21 cellular contexts compared by ENCODE assay signal in the genomic region with DNA sequence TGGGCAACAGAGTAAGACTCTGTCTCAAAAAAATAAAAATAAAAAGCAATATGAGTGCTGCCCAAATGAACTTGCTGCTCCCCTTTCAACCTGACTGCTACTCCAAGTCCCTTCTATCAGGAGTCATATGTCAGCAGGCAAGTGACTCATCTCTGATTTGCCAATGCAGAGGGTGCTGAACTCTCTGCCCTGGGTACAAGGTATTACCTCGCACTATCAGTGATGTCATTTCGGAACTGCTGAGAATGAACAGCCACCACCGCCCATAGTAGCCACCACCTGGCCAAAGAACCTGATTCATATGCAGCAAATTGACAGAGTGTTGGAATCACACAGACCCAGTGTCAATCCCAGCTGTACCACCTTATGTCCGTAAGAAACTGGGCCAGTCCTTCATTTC. TPM values are rescaled to one million over a fixed set of nuclear protein-coding genes. Genes with fewer than 3 reads are reported as not detected.
DNase-seq lines count a peak whose midpoint lies in the region; ATAC-seq and TF ChIP-seq lines count a peak whose summit lies in the region.
"Had no signal": no experiment of that assay in that cellular context is flagged by ENCODE, and none has a peak within 500 bp of the region (broad histone marks: within the 10 kb centered on the region; RNA-seq: fewer than 3 reads in every experiment).

No MANE protein-coding gene starts in this region.

- no peak overlapping the region for H3K27ac ChIP-seq in brain microvascular endothelial cell
- H3K27ac ChIP-seq: upper lobe of left lung had no signal

- no peaks in the 10 kb centered on the region for H3K36me3 Mint-ChIP-seq in activated CD8-positive, alpha-beta T cell treated with anti-CD3 and anti-CD28 coated beads for 36 hours (ENCODE audit: low read depth)
- H3K36me3 Mint-ChIP-seq in activated CD8-positive, alpha-beta T cell treated with anti-CD3 and anti-CD28 coated beads, Interleukin-2, amount 10 ng/mL, durations not matched to agents 7 days and 5 days (ENCODE audit: low read depth), result no peaks in the 10 kb centered on the region
- no peaks in the 10 kb centered on the region for H3K36me3 Mint-ChIP-seq in stimulated activated effector memory CD8-positive, alpha-beta T cell treated with anti-CD3 and anti-CD28 coated beads, Interleukin-12 subunit alpha, Interleukin-12 subunit beta, amount 100 ng/mL, for 72 hours
- peaks cover 3% of the 10 kb centered on the region for H3K36me3 Mint-ChIP-seq in endothelial cell (ENCODE audit: low read depth, unreplicated experiment)
- H3K36me3 Mint-ChIP-seq: T-cell had no signal

- TF ChIP-seq CTCF in activated CD8-positive, alpha-beta T cell treated with anti-CD3 and anti-CD28 coated beads for 36 hours (IDR thresholded peaks at IDR 0.05), result no peak
- TF ChIP-seq CTCF in fibroblast of mammary gland (conservative IDR thresholded peaks at IDR 0.05; ENCODE audit: control insufficient read depth, insufficient read depth, low read depth, low read length) (no peak), endothelial cell (IDR thresholded peaks at IDR 0.05; ENCODE audit: unreplicated experiment) (no peak), brain microvascular endothelial cell (IDR thresholded peaks at IDR 0.05; ENCODE audit: low read depth, low read length, missing control alignments) (no peak)

- in situ Hi-C loops in brain microvascular endothelial cell (cut with HindIII; ENCODE audit: low pct_ligation_motif_present, low sequenced_read_pairs), result no loop called here

- H3K4me3 ChIP-seq in fibroblast of mammary gland (ENCODE audit: control insufficient read depth, low read depth, low read length) (no peak overlapping the region), brain microvascular endothelial cell (ENCODE audit: low read depth, low read length) (no peak overlapping the region)
- H3K4me3 ChIP-seq: GM23338, upper lobe of left lung had no signal

- intact Hi-C loops in activated CD8-positive, alpha-beta T cell treated with anti-CD3 and anti-CD28 coated beads for 36 hours (cut with micrococcal nuclease), result loop anchor here (5.0 kb wide), 1 partner anchor 50 kb away; no protein-coding TSS in a partner anchor

- H3K4me1 Mint-ChIP-seq in activated CD8-positive, alpha-beta T cell treated with anti-CD3 and anti-CD28 coated beads for 36 hours (ENCODE audit: low read depth), result peaks cover 13% of the 10 kb centered on the region
- H3K4me1 Mint-ChIP-seq in activated CD8-positive, alpha-beta T cell treated with anti-CD3 and anti-CD28 coated beads, Interleukin-2, amount 10 ng/mL, durations not matched to agents 7 days and 5 days (ENCODE audit: low read depth), result peaks cover 5% of the 10 kb centered on the region
- peaks cover 6% of the 10 kb centered on the region for H3K4me1 Mint-ChIP-seq in stimulated activated effector memory CD8-positive, alpha-beta T cell treated with anti-CD3 and anti-CD28 coated beads, Interleukin-12 subunit alpha, Interleukin-12 subunit beta, amount 100 ng/mL, for 72 hours
- no peaks in the 10 kb centered on the region for H3K4me1 Mint-ChIP-seq in endothelial cell (ENCODE audit: unreplicated experiment)
- H3K4me1 Mint-ChIP-seq: T-cell had no signal

- peak; percentile 75 for ATAC-seq in activated CD8-positive, alpha-beta T cell treated with anti-CD3 and anti-CD28 coated beads for 36 hours
- no peak for ATAC-seq in activated CD8-positive, alpha-beta T cell treated with anti-CD3 and anti-CD28 coated beads, Interleukin-2, amount 10 ng/mL, durations not matched to agents 7 days and 5 days
- ATAC-seq in stimulated activated effector memory CD8-positive, alpha-beta T cell treated with anti-CD3 and anti-CD28 coated beads, Interleukin-12 subunit alpha, Interleukin-12 subunit beta, amount 100 ng/mL, for 72 hours, result peak; percentile 81
- ATAC-seq: GM23338, T-cell had no signal

- H3K27me3 ChIP-seq in brain microvascular endothelial cell (replicated peaks), result no peaks in the 10 kb centered on the region
- H3K27me3 ChIP-seq: upper lobe of left lung had no signal

- CTCF ChIA-PET in activated CD8-positive, alpha-beta T cell treated with anti-CD3 and anti-CD28 coated beads for 36 hours (lab: Charles Lee), result no interaction called here
- CTCF ChIA-PET in activated CD8-positive, alpha-beta T cell treated with anti-CD3 and anti-CD28 coated beads, Interleukin-2, amount 10 ng/mL, durations not matched to agents 7 days and 5 days (lab: Charles Lee), result interaction anchor here (1.5 kb wide), 1 partner anchor 18 kb away, joined by 3 read pairs; no protein-coding TSS in a partner anchor

- H3K27me3 Mint-ChIP-seq in activated CD8-positive, alpha-beta T cell treated with anti-CD3 and anti-CD28 coated beads for 36 hours, result no peaks in the 10 kb centered on the region
- H3K27me3 Mint-ChIP-seq in activated CD8-positive, alpha-beta T cell treated with anti-CD3 and anti-CD28 coated beads, Interleukin-2, amount 10 ng/mL, durations not matched to agents 7 days and 5 days (ENCODE audit: low read depth), result peaks cover 8% of the 10 kb centered on the region
- H3K27me3 Mint-ChIP-seq in endothelial cell (ENCODE audit: unreplicated experiment), result peaks cover 3% of the 10 kb centered on the region

- peaks cover 1% of the 10 kb centered on the region for H3K9me3 Mint-ChIP-seq in activated CD8-positive, alpha-beta T cell treated with anti-CD3 and anti-CD28 coated beads for 36 hours
- no peaks in the 10 kb centered on the region for H3K9me3 Mint-ChIP-seq in activated CD8-positive, alpha-beta T cell treated with anti-CD3 and anti-CD28 coated beads, Interleukin-2, amount 10 ng/mL, durations not matched to agents 7 days and 5 days (ENCODE audit: insufficient read depth)
- H3K9me3 Mint-ChIP-seq in stimulated activated effector memory CD8-positive, alpha-beta T cell treated with anti-CD3 and anti-CD28 coated beads, Interleukin-12 subunit alpha, Interleukin-12 subunit beta, amount 100 ng/mL, for 72 hours, result no peaks in the 10 kb centered on the region
- H3K9me3 Mint-ChIP-seq in endothelial cell (ENCODE audit: unreplicated experiment), result no peaks in the 10 kb centered on the region
- H3K9me3 Mint-ChIP-seq: activated T-helper 2 cell treated with anti-CD3 and anti-CD28 coated beads, Interferon-gamma antibody, Interleukin-2, Interleukin-4, amounts not matched to agents 10 μg/mL and 5 μg/mL and 100 μg/mL, durations not matched to agents 14 hours and 24 hours and 36 hours; endodermal cell; GM23338; T-cell had no signal

- POLR2A ChIA-PET in activated CD8-positive, alpha-beta T cell treated with anti-CD3 and anti-CD28 coated beads for 36 hours (lab: Charles Lee), result no interaction called here
- POLR2A ChIA-PET in activated CD8-positive, alpha-beta T cell treated with anti-CD3 and anti-CD28 coated beads, Interleukin-2, amount 10 ng/mL, durations not matched to agents 7 days and 5 days (lab: Charles Lee), result no interaction called here

- H3K36me3 ChIP-seq in brain microvascular endothelial cell (replicated peaks), result no peaks in the 10 kb centered on the region
- H3K36me3 ChIP-seq: upper lobe of left lung had no signal

- H3K27ac Mint-ChIP-seq in activated CD8-positive, alpha-beta T cell treated with anti-CD3 and anti-CD28 coated beads for 36 hours, result no peak overlapping the region
- H3K27ac Mint-ChIP-seq in activated CD8-positive, alpha-beta T cell treated with anti-CD3 and anti-CD28 coated beads, Interleukin-2, amount 10 ng/mL, durations not matched to agents 7 days and 5 days, result no peak overlapping the region
- no peak overlapping the region for H3K27ac Mint-ChIP-seq in stimulated activated effector memory CD8-positive, alpha-beta T cell treated with anti-CD3 and anti-CD28 coated beads, Interleukin-12 subunit alpha, Interleukin-12 subunit beta, amount 100 ng/mL, for 72 hours
- no peak overlapping the region for H3K27ac Mint-ChIP-seq in endothelial cell (ENCODE audit: unreplicated experiment)
- H3K27ac Mint-ChIP-seq: activated T-helper 2 cell treated with anti-CD3 and anti-CD28 coated beads, Interferon-gamma antibody, Interleukin-2, Interleukin-4, amounts not matched to agents 10 μg/mL and 5 μg/mL and 100 μg/mL, durations not matched to agents 14 hours and 24 hours and 36 hours; endodermal cell; GM23338; T-cell had no signal

- H3K4me3 Mint-ChIP-seq in activated CD8-positive, alpha-beta T cell treated with anti-CD3 and anti-CD28 coated beads for 36 hours, result no peak overlapping the region
- no peak overlapping the region for H3K4me3 Mint-ChIP-seq in activated CD8-positive, alpha-beta T cell treated with anti-CD3 and anti-CD28 coated beads, Interleukin-2, amount 10 ng/mL, durations not matched to agents 7 days and 5 days
- no peak overlapping the region for H3K4me3 Mint-ChIP-seq in stimulated activated effector memory CD8-positive, alpha-beta T cell treated with anti-CD3 and anti-CD28 coated beads, Interleukin-12 subunit alpha, Interleukin-12 subunit beta, amount 100 ng/mL, for 72 hours
- no peak overlapping the region for H3K4me3 Mint-ChIP-seq in endothelial cell (ENCODE audit: unreplicated experiment)
- H3K4me3 Mint-ChIP-seq: endodermal cell, GM23338, T-cell had no signal

- DNase-seq in activated CD8-positive, alpha-beta T cell treated with anti-CD3 and anti-CD28 coated beads for 36 hours, result peak; percentile 14
- no peak for DNase-seq in activated CD8-positive, alpha-beta T cell treated with anti-CD3 and anti-CD28 coated beads, Interleukin-2, amount 10 ng/mL, durations not matched to agents 7 days and 5 days
- peak; percentile 20 for DNase-seq in RKO (ENCODE audit: low spot score)
- DNase-seq in fibroblast of mammary gland (ENCODE audit: low read depth), result peak; percentile 12
- DNase-seq in stimulated activated effector memory CD8-positive, alpha-beta T cell treated with anti-CD3 and anti-CD28 coated beads, Interleukin-12 subunit alpha, Interleukin-12 subunit beta, amount 100 ng/mL, for 72 hours (ENCODE audit: low spot score in 2 of 2), result no peak
- no peak for DNase-seq in endothelial cell (ENCODE audit: low spot score)
- DNase-seq in brain microvascular endothelial cell, result no peak
- DNase-seq in NCI-H526 (lab: John Stamatoyannopoulos, UW), result no peak
- DNase-seq: DMS79 treated with DMSO at 0.1 percent for 48 hours; endodermal cell; kidney glomerular epithelial cell; NCI-H2029; NCI-H446; retina; SHP77; stimulated activated CD4-positive, alpha-beta T cell treated with anti-CD3 and anti-CD28 coated beads, Interleukin-15, amount 100 ng/mL, for 24 hours; stimulated activated naive CD4-positive, alpha-beta T cell; T-cell; upper lobe of left lung had no signal

RNA-seq across cellular contexts. Expression of gene LYRM9, which starts 31.2 kb away (rescaled TPM):
- total RNA-seq in activated CD8-positive, alpha-beta T cell treated with anti-CD3 and anti-CD28 coated beads for 36 hours, result 1 to 10 TPM; 3.1 to 3.5 TPM
- total RNA-seq in activated CD8-positive, alpha-beta T cell treated with anti-CD3 and anti-CD28 coated beads, Interleukin-2, amount 10 ng/mL, durations not matched to agents 7 days and 5 days, result 1 to 10 TPM; 1.6 to 3.6 TPM
- 8.3 TPM for total RNA-seq in endothelial cell (ENCODE audit: unreplicated experiment)

Comparison
In these comparisons a context has a peak if more than half of its experiments do, and no peak if none do; other contexts are left out.
1. DNase-seq: peak in activated CD8-positive, alpha-beta T cell treated with anti-CD3 and anti-CD28 coated beads for 36 hours (single experiment), RKO (single experiment) and fibroblast of mammary gland (single experiment); none in activated CD8-positive, alpha-beta T cell treated with anti-CD3 and anti-CD28 coated beads, Interleukin-2, amount 10 ng/mL, durations not matched to agents 7 days and 5 days (single experiment), stimulated activated effector memory CD8-positive, alpha-beta T cell treated with anti-CD3 and anti-CD28 coated beads, Interleukin-12 subunit alpha, Interleukin-12 subunit beta, amount 100 ng/mL, for 72 hours (0 of 2), endothelial cell (single experiment), brain microvascular endothelial cell (single experiment) and NCI-H526 (0 of 2).